In the genomic region with DNA sequence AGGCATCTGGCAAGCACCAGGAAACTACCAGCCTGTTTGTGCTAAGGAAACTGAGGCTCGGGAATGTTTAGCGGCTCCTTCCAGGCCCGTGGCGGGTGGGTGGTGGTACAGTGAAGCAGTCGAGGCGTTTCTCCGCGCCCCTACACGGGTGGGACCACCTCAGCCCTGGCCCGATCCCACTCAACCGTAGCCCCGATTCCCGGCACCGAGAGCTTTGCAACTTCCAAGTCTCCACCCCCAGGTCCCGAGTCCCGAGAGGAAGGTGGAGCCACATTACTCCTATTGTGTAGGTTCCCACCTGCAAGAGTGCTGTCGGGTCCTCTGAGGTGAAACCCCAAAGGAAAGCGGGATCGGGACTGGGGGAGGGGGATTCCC, we compare ENCODE assay signal across 8 cellular contexts. TPM values are rescaled to one million over a fixed set of nuclear protein-coding genes. Genes with fewer than 3 reads are reported as not detected.
DNase-seq lines count a peak whose midpoint lies in the region; ATAC-seq and TF ChIP-seq lines count a peak whose summit lies in the region.

No MANE protein-coding gene starts in this region.

- H3K79me1 ChIP-seq in trophoblast cell (ENCODE audit: low read length) = peaks cover 14% of the 10 kb centered on the region

- H3K4me1 ChIP-seq in ES-I3 (ENCODE audit: insufficient read depth, low read length) (peaks cover 6% of the 10 kb centered on the region; the same call in 1 of the 2 replicates), SK-N-SH (ENCODE audit: control insufficient read depth in 1 of 2, insufficient read depth in 2 of 2, low read depth in 1 of 2, low read length in 1 of 2) (peaks cover 0 to 15% of the 10 kb centered on the region in 2 experiments; a peak in 2 of 4 replicates), trophoblast cell (ENCODE audit: control insufficient read depth in 1 of 2, insufficient read depth in 2 of 2, low read length in 2 of 2) (peaks cover 4 to 13% of the 10 kb centered on the region in 2 experiments)

- peak overlapping the region; percentile 96 for H4K8ac ChIP-seq in trophoblast cell (ENCODE audit: low read depth, low read length)

- H3K79me2 ChIP-seq in SK-N-SH (ENCODE audit: insufficient read depth) (peaks cover 17% of the 10 kb centered on the region; the same call in 1 of the 2 replicates), trophoblast cell (ENCODE audit: control insufficient read depth, insufficient read depth, low read length, poor library complexity) (peaks cover 9% of the 10 kb centered on the region)

- H3K4me3 ChIP-seq in SK-N-SH (ENCODE audit: low read depth in 2 of 2, low read length in 1 of 2) (peak overlapping the region; percentile 64 to 82), fibroblast of villous mesenchyme (ENCODE audit: low read depth, low read length) (peak overlapping the region; percentile 90), trophoblast cell (ENCODE audit: low read depth, low read length) (peak overlapping the region; percentile 86)

- WGBS in SK-N-SH (ENCODE audit: low lambda C conversion rate) = 0% methylated on average over 9 of the region's 19 CpGs
- WGBS in trophoblast cell (ENCODE audit: extremely low coverage, insufficient coverage, insufficient read length) = no CpG with 5 or more reads among the region's 19 CpGs

- POLR2A ChIA-PET in SK-N-SH (lab: Yijun Ruan, JAX) = interaction anchor here (0.9 to 2.7 kb wide), 11 partner anchors 10 to 366 kb away, joined by 3 to 18 read pairs (median 6); a partner anchor contains a TSS

- H2BK12ac ChIP-seq in trophoblast cell (ENCODE audit: low read length) = peak overlapping the region; percentile 53

- peak overlapping the region; percentile 92 for H2AK5ac ChIP-seq in trophoblast cell (ENCODE audit: low read length)

- H3K23ac ChIP-seq in trophoblast cell (ENCODE audit: low read length) = no peak overlapping the region

- peak overlapping the region; percentile 76 for H2BK5ac ChIP-seq in trophoblast cell (ENCODE audit: low read depth, low read length, poor library complexity)

- H4K91ac ChIP-seq in trophoblast cell (ENCODE audit: low read depth, low read length) = peak overlapping the region; percentile 89

- no peaks in the 10 kb centered on the region for H3K9me2 ChIP-seq in SK-N-SH

- H3K27me3 ChIP-seq in SK-N-SH (ENCODE audit: insufficient read depth) (no peaks in the 10 kb centered on the region), trophoblast cell (ENCODE audit: insufficient read depth, low read length) (no peaks in the 10 kb centered on the region)

- H3K27ac ChIP-seq in SK-N-SH (ENCODE audit: low read depth in 2 of 2, low read length in 1 of 2) = peak overlapping the region; percentile 85 to 93
- peak overlapping the region; percentile 86 for H3K27ac ChIP-seq in trophoblast cell (ENCODE audit: low read depth, low read length)

- DNase-seq in SK-N-SH = no peak
- DNase-seq in fibroblast of villous mesenchyme (ENCODE audit: low read depth) = no peak
- DNase-seq in trophoblast cell = no peak
- DNase-seq in mesenteric fat pad (ENCODE audit: low spot score) = no peak
- no peak for DNase-seq in effector CD8-positive, alpha-beta T cell (lab: John Stamatoyannopoulos, UW)
- no peak for DNase-seq in activated CD8-positive, alpha-beta memory T cell treated with anti-CD3 and anti-CD28 coated beads for 24 hours

- peak overlapping the region; percentile 71 for H2AFZ ChIP-seq in SK-N-SH (ENCODE audit: low read depth)
- H2AFZ ChIP-seq in trophoblast cell (ENCODE audit: insufficient read depth, low read length, poor library complexity) = peak overlapping the region; percentile 98

- no peak for TF ChIP-seq EP300 in SK-N-SH (IDR thresholded peaks at IDR 0.05; ENCODE audit: borderline replicate concordance in 1 of 2, low read depth in 1 of 2, low read length in 1 of 2)

- peak overlapping the region; percentile 81 for H2BK120ac ChIP-seq in trophoblast cell (ENCODE audit: insufficient read depth, low read length, poor library complexity)

- no peaks in the 10 kb centered on the region for H4K20me1 ChIP-seq in SK-N-SH (ENCODE audit: insufficient read depth)

- H3K4ac ChIP-seq in trophoblast cell (ENCODE audit: low read depth, low read length) = peak overlapping the region; percentile 93

- peak overlapping the region; percentile 93 for H3K18ac ChIP-seq in trophoblast cell (ENCODE audit: low read length)

- no peak for TF ChIP-seq CTCF in SK-N-SH (IDR thresholded peaks at IDR 0.05)
- TF ChIP-seq CTCF in fibroblast of villous mesenchyme (IDR thresholded peaks at IDR 0.05; ENCODE audit: insufficient read depth, low read depth, low read length) = no peak

- peak overlapping the region; percentile 80 for H3K9ac ChIP-seq in ES-I3 (ENCODE audit: low read depth, low read length)
- peak overlapping the region; percentile 93 for H3K9ac ChIP-seq in SK-N-SH
- peak overlapping the region; percentile 94 for H3K9ac ChIP-seq in trophoblast cell (ENCODE audit: low read length)

- H3K36me3 ChIP-seq in ES-I3 (ENCODE audit: insufficient read depth, low read length) (no peaks in the 10 kb centered on the region), SK-N-SH (replicated peaks in 1 of 2; ENCODE audit: control insufficient read depth in 1 of 2, insufficient read depth in 2 of 2, low read length in 1 of 2) (peaks cover 0 to 7% of the 10 kb centered on the region in 2 experiments), trophoblast cell (ENCODE audit: control insufficient read depth in 1 of 2, insufficient read depth in 2 of 2, low read length in 2 of 2) (peaks cover 8 to 12% of the 10 kb centered on the region in 2 experiments)

- peak; percentile 15 for ATAC-seq in HG02938 (IDR thresholded peaks at IDR 0.05; ENCODE audit: unreplicated experiment)

- peak overlapping the region; percentile 94 for H3K14ac ChIP-seq in trophoblast cell (ENCODE audit: low read length)

- H3K9me3 ChIP-seq in ES-I3 (ENCODE audit: control insufficient read depth, insufficient read depth, low read length) (no peaks in the 10 kb centered on the region), SK-N-SH (no peaks in the 10 kb centered on the region), trophoblast cell (ENCODE audit: insufficient read depth, low read depth, low read length) (no peaks in the 10 kb centered on the region)

- H4K12ac ChIP-seq in trophoblast cell (ENCODE audit: low read depth, low read length) = peak overlapping the region; percentile 95

- H3F3A ChIP-seq in SK-N-SH (replicated peaks; ENCODE audit: insufficient read depth) = no peaks in the 10 kb centered on the region

- CTCF ChIA-PET in SK-N-SH (lab: Yijun Ruan, JAX) = interaction anchor here (0.8 to 3.8 kb wide), 13 partner anchors 10 to 94 kb away, joined by 3 to 32 read pairs (median 5); a partner anchor contains a TSS

- TF ChIP-seq RAD21 in SK-N-SH (IDR thresholded peaks at IDR 0.05; ENCODE audit: low read length) = no peak

- H3K4me2 ChIP-seq in SK-N-SH (peak overlapping the region; percentile 98), trophoblast cell (ENCODE audit: low read length) (peak overlapping the region; percentile 95)

TF ChIP-seq in SK-N-SH, 30 proteins besides CTCF, POLR2A, EP300 and RAD21:
- TF ChIP-seq FOSL2 (IDR thresholded peaks at IDR 0.05; ENCODE audit: borderline replicate concordance, low read depth) = no peak
- no peak for TF ChIP-seq POLR2AphosphoS5 (IDR thresholded peaks at IDR 0.05; ENCODE audit: low read depth, low read length)
- TF ChIP-seq SIN3A (IDR thresholded peaks at IDR 0.05; ENCODE audit: borderline replicate concordance, low read depth, low read length) = no peak
- TF ChIP-seq ELF1 (IDR thresholded peaks at IDR 0.05) = no peak
- no peak for TF ChIP-seq MEF2A (IDR thresholded peaks at IDR 0.05; ENCODE audit: borderline replicate concordance, low read depth)
- no peak for TF ChIP-seq TEAD4 (IDR thresholded peaks at IDR 0.05; ENCODE audit: borderline replicate concordance, insufficient read depth)
- no peak for TF ChIP-seq GABPA (IDR thresholded peaks at IDR 0.05; ENCODE audit: low read depth)
- no peak for TF ChIP-seq SMC3 (IDR thresholded peaks at IDR 0.05; ENCODE audit: low read depth, low read length)
TF ChIP-seq in SK-N-SH: peak in this region for 0.

RNA-seq across cellular contexts. Expression of a gene that starts 0.5 kb away (rescaled TPM):
- 62.1 and 70.6 TPM in 2 replicates for polyA plus RNA-seq in SK-N-SH (2012; rRNA removed)
- polyA plus RNA-seq in SK-N-SH (2012; cell fraction: cytosol; rRNA removed) = 30.5 and 36.9 TPM in 2 replicates
- polyA plus RNA-seq in SK-N-SH (2012; cell fraction: nucleus; rRNA removed) = 171 and 178 TPM in 2 replicates
- 67.6 and 70.4 TPM in 2 replicates for total RNA-seq in fibroblast of villous mesenchyme
- 30.5 and 31.9 TPM in 2 replicates for polyA plus RNA-seq in trophoblast cell (2013)
- total RNA-seq in mesenteric fat pad = 26.5 TPM

RNA-seq across cellular contexts. Expression of a gene that starts 13.0 kb away (rescaled TPM):
- 6.5 and 7.0 TPM in 2 replicates for polyA plus RNA-seq in SK-N-SH (2012; rRNA removed)
- polyA plus RNA-seq in SK-N-SH (2012; cell fraction: cytosol; rRNA removed) = 3.2 and 4.5 TPM in 2 replicates
- 11.2 and 12.4 TPM in 2 replicates for polyA plus RNA-seq in SK-N-SH (2012; cell fraction: nucleus; rRNA removed)
- total RNA-seq in fibroblast of villous mesenchyme = 10.8 and 13.2 TPM in 2 replicates
- polyA plus RNA-seq in trophoblast cell (2013) = 3.7 and 4.1 TPM in 2 replicates
- 11.6 TPM for total RNA-seq in mesenteric fat pad

RNA-seq across cellular contexts. Expression of a gene that starts 30.7 kb away (rescaled TPM):
- 24.8 and 34.3 TPM in 2 replicates for polyA plus RNA-seq in SK-N-SH (2012; rRNA removed)
- 11.4 and 17.2 TPM in 2 replicates for polyA plus RNA-seq in SK-N-SH (2012; cell fraction: cytosol; rRNA removed)
- polyA plus RNA-seq in SK-N-SH (2012; cell fraction: nucleus; rRNA removed) = 98.7 and 104 TPM in 2 replicates
- total RNA-seq in fibroblast of villous mesenchyme = 25.4 and 34.5 TPM in 2 replicates
- 14.4 and 16.4 TPM in 2 replicates for polyA plus RNA-seq in trophoblast cell (2013)
- 14.8 TPM for total RNA-seq in mesenteric fat pad

RNA-seq across cellular contexts. Expression of a gene that starts 41.1 kb away (rescaled TPM):
- 33.9 and 45.6 TPM in 2 replicates for polyA plus RNA-seq in SK-N-SH (2012; rRNA removed)
- 39.4 and 43.3 TPM in 2 replicates for polyA plus RNA-seq in SK-N-SH (2012; cell fraction: cytosol; rRNA removed)
- 22.2 and 33.5 TPM in 2 replicates for polyA plus RNA-seq in SK-N-SH (2012; cell fraction: nucleus; rRNA removed)
- 38.0 and 46.7 TPM in 2 replicates for total RNA-seq in fibroblast of villous mesenchyme
- 63.3 and 69.5 TPM in 2 replicates for polyA plus RNA-seq in trophoblast cell (2013)
- total RNA-seq in mesenteric fat pad = 32.2 TPM

RNA-seq across cellular contexts. Expression of a gene that starts 58.9 kb away (rescaled TPM):
- 0.03 and 0.08 TPM in 2 replicates for polyA plus RNA-seq in SK-N-SH (2012; rRNA removed)
- 0.01 TPM in 1 of 2 replicates, not detected in the other for polyA plus RNA-seq in SK-N-SH (2012; cell fraction: cytosol; rRNA removed)
- 0.12 and 0.21 TPM in 2 replicates for polyA plus RNA-seq in SK-N-SH (2012; cell fraction: nucleus; rRNA removed)
- total RNA-seq in fibroblast of villous mesenchyme = 0.32 TPM in 1 of 2 replicates, not detected in the other
- polyA plus RNA-seq in trophoblast cell (2013) = 0.08 and 0.18 TPM in 2 replicates
- not detected for total RNA-seq in mesenteric fat pad
